In genomic region chr3:58296843-58297242, GRCh38 we compare ENCODE assay signal across 31 cellular contexts.
"Had no signal": no experiment of that assay in that cellular context is flagged by ENCODE, and none has a peak within 500 bp of the region (broad histone marks: within the 10 kb centered on the region; RNA-seq: fewer than 3 reads in every experiment).

No MANE protein-coding gene starts in this region.

- H3K27me3 ChIP-seq: testis had no signal

- H3K36me3 Mint-ChIP-seq: natural killer cell had no signal

- DNase-seq: activated CD4-positive, alpha-beta memory T cell treated with anti-CD3 and anti-CD28 coated beads, Interleukin-2, amount 10 ng/mL, durations not matched to agents 7 days and 5 days; activated CD4-positive, alpha-beta T cell treated with anti-CD3 and anti-CD28 coated beads for 1 hour; activated CD4-positive, alpha-beta T cell treated with anti-CD3 and anti-CD28 coated beads, Interleukin-2, amount 10 ng/mL, durations not matched to agents 7 days and 5 days; activated CD8-positive, alpha-beta memory T cell treated with anti-CD3 and anti-CD28 coated beads, Interleukin-2, amount 50 U/mL, for 48 hours; activated gamma-delta T cell treated with Interleukin-2 at 50 U/mL for 16 hours; activated naive CD4-positive, alpha-beta T cell treated with anti-CD3 and anti-CD28 coated beads, Interleukin-2, amount 50 U/mL, for 16 hours; activated T-cell treated with anti-CD3 and anti-CD28 coated beads, Interleukin-2, amount 50 U/mL, for 24 hours; amniotic stem cell; cerebellar nuclear complex; endodermal cell; gastrocnemius medialis; glutamatergic neuron; islet precursor cell; left colon; mesenchymal stem cell; natural killer cell; psoas muscle; stimulated activated CD4-positive, alpha-beta T cell treated with anti-CD3 and anti-CD28 coated beads, Interleukin-1b, Interleukin-23, amount 100 ng/mL, for 48 hours; stimulated activated CD4-positive, alpha-beta T cell treated with anti-CD3 and anti-CD28 coated beads, Interleukin-4, amount 100 ng/mL, for 4 hours; stimulated activated CD8-positive, alpha-beta memory T cell treated with anti-CD3 and anti-CD28 coated beads, Interleukin-4, amount 100 ng/mL, for 48 hours; stomach; T-helper 2 cell; testis; transverse colon had no signal

- H3K4me3 Mint-ChIP-seq: activated CD4-positive, alpha-beta memory T cell treated with anti-CD3 and anti-CD28 coated beads, Interleukin-2, amount 10 ng/mL, durations not matched to agents 7 days and 5 days; activated CD4-positive, alpha-beta T cell treated with anti-CD3 and anti-CD28 coated beads, Interleukin-2, amount 10 ng/mL, durations not matched to agents 7 days and 5 days; activated T-cell treated with anti-CD3 and anti-CD28 coated beads, Interleukin-2, amount 50 U/mL, for 24 hours; endodermal cell; natural killer cell; neural progenitor cell; stimulated activated memory B cell treated with anti-CD40 and anti-IgM and Interleukin-4, amounts not matched to agents 10 μg/mL and 1 μg/mL and 100 μg/mL, for 72 hours; WTC11 had no signal

- ATAC-seq: left colon; natural killer cell; stimulated activated memory B cell treated with anti-CD40 and anti-IgM and Interleukin-4, amounts not matched to agents 10 μg/mL and 1 μg/mL and 100 μg/mL, for 72 hours; WTC11 had no signal

- H3K27ac Mint-ChIP-seq: activated CD4-positive, alpha-beta memory T cell treated with anti-CD3 and anti-CD28 coated beads, Interleukin-2, amount 10 ng/mL, durations not matched to agents 7 days and 5 days; activated CD4-positive, alpha-beta T cell treated with anti-CD3 and anti-CD28 coated beads, Interleukin-2, amount 10 ng/mL, durations not matched to agents 7 days and 5 days; activated T-cell treated with anti-CD3 and anti-CD28 coated beads, Interleukin-2, amount 50 U/mL, for 24 hours; endodermal cell; natural killer cell; neural progenitor cell; stimulated activated memory B cell treated with anti-CD40 and anti-IgM and Interleukin-4, amounts not matched to agents 10 μg/mL and 1 μg/mL and 100 μg/mL, for 72 hours had no signal

- H2AFZ ChIP-seq: neural progenitor cell, parathyroid adenoma had no signal

- H3K9me3 ChIP-seq: gastrocnemius medialis, psoas muscle, stomach, testis, transverse colon had no signal

- H3K9me3 Mint-ChIP-seq: activated CD4-positive, alpha-beta memory T cell treated with anti-CD3 and anti-CD28 coated beads, Interleukin-2, amount 10 ng/mL, durations not matched to agents 7 days and 5 days; stimulated activated memory B cell treated with anti-CD40 and anti-IgM and Interleukin-4, amounts not matched to agents 10 μg/mL and 1 μg/mL and 100 μg/mL, for 72 hours had no signal

- H3K4me1 Mint-ChIP-seq: activated CD4-positive, alpha-beta memory T cell treated with anti-CD3 and anti-CD28 coated beads, Interleukin-2, amount 10 ng/mL, durations not matched to agents 7 days and 5 days; activated CD4-positive, alpha-beta T cell treated with anti-CD3 and anti-CD28 coated beads, Interleukin-2, amount 10 ng/mL, durations not matched to agents 7 days and 5 days; natural killer cell; stimulated activated memory B cell treated with anti-CD40 and anti-IgM and Interleukin-4, amounts not matched to agents 10 μg/mL and 1 μg/mL and 100 μg/mL, for 72 hours had no signal

- H3K79me2 ChIP-seq: parathyroid adenoma had no signal

- H3K4me2 ChIP-seq: neural progenitor cell, smooth muscle cell had no signal

- H3K36me3 ChIP-seq: gastrocnemius medialis, neural progenitor cell, transverse colon had no signal

- H3K4me3 ChIP-seq: coronary artery, gastrocnemius medialis, neural progenitor cell, psoas muscle, smooth muscle cell, stomach, testis, transverse colon had no signal

- H3K27me3 Mint-ChIP-seq: stimulated activated memory B cell treated with anti-CD40 and anti-IgM and Interleukin-4, amounts not matched to agents 10 μg/mL and 1 μg/mL and 100 μg/mL, for 72 hours had no signal

- H3K27ac ChIP-seq: coronary artery, epithelial cell of prostate, gastrocnemius medialis, neural progenitor cell, parathyroid adenoma, psoas muscle, stomach, testis, transverse colon had no signal

- H3K4me1 ChIP-seq: psoas muscle, testis, transverse colon had no signal
